ENCODE assay signal across 1 cellular context in the genomic region with DNA sequence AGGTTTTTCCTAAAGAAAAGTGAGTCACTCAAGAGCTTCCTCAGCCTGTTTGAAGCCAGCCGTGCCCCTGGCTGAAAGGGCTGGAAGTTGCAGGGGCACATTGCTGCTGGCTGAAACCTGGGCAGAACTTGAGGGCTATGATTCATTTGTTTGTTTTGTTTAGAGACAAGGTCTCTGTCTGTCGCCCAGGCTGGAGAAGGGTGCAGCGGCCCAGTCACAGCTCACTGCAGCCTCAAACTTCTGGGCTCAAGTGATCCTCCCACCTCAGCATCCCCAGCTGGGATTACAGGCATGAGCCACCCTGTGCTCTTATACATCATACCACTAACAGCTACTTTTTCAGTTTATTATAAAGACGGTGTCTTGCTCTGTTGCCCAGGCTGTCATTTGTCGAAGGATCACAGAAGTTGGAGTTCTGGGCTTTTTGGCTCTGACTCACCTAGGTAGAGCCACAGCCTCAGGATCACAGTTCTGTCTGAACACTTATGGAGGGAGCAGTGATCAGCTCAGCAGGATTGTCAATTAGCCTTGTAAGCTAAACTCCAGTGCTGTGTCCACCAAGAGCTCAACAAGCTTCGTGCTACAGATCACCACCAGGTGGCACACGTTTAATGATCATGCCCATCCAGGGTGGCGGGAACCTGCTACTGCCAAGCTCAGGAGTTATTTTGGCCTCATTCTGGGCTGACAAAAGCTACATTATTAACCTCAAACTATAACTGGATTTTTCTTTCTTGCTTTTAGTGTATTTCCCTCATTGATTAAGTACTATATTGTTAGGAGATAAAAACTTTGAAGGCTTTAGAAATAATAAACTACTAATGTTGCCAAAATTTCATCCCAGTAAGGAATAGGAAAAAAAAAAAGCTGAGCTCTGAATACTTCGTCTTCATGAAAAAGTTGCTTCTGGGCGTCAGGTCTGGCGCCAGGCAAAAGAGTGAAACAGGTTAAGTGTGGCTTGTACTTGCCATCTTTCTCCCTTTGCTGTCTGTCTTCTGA.
A peak's percentile ranks its signal among the peaks of the same experiment; 100 is the strongest.
TF ChIP-seq lines count a peak whose summit lies in the region.

No MANE protein-coding gene starts in this region.

TF ChIP-seq in HepG2, 621 proteins besides CTCF, POLR2A, EP300 and RAD21 (continued from another document and continues in another):
- TF ChIP-seq, protein P1, sequence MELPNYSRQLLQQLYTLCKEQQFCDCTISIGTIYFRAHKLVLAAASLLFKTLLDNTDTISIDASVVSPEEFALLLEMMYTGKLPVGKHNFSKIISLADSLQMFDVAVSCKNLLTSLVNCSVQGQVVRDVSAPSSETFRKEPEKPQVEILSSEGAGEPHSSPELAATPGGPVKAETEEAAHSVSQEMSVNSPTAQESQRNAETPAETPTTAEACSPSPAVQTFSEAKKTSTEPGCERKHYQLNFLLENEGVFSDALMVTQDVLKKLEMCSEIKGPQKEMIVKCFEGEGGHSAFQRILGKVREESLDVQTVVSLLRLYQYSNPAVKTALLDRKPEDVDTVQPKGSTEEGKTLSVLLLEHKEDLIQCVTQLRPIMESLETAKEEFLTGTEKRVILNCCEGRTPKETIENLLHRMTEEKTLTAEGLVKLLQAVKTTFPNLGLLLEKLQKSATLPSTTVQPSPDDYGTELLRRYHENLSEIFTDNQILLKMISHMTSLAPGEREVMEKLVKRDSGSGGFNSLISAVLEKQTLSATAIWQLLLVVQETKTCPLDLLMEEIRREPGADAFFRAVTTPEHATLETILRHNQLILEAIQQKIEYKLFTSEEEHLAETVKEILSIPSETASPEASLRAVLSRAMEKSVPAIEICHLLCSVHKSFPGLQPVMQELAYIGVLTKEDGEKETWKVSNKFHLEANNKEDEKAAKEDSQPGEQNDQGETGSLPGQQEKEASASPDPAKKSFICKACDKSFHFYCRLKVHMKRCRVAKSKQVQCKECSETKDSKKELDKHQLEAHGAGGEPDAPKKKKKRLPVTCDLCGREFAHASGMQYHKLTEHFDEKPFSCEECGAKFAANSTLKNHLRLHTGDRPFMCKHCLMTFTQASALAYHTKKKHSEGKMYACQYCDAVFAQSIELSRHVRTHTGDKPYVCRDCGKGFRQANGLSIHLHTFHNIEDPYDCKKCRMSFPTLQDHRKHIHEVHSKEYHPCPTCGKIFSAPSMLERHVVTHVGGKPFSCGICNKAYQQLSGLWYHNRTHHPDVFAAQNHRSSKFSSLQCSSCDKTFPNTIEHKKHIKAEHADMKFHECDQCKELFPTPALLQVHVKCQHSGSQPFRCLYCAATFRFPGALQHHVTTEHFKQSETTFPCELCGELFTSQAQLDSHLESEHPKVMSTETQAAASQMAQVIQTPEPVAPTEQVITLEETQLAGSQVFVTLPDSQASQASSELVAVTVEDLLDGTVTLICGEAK (IDR thresholded peaks at IDR 0.05): no peak
- TF ChIP-seq, protein P1 (CRISPR knock-in tag; IDR thresholded peaks at IDR 0.05): no peak
- TF ChIP-seq, protein P2, sequence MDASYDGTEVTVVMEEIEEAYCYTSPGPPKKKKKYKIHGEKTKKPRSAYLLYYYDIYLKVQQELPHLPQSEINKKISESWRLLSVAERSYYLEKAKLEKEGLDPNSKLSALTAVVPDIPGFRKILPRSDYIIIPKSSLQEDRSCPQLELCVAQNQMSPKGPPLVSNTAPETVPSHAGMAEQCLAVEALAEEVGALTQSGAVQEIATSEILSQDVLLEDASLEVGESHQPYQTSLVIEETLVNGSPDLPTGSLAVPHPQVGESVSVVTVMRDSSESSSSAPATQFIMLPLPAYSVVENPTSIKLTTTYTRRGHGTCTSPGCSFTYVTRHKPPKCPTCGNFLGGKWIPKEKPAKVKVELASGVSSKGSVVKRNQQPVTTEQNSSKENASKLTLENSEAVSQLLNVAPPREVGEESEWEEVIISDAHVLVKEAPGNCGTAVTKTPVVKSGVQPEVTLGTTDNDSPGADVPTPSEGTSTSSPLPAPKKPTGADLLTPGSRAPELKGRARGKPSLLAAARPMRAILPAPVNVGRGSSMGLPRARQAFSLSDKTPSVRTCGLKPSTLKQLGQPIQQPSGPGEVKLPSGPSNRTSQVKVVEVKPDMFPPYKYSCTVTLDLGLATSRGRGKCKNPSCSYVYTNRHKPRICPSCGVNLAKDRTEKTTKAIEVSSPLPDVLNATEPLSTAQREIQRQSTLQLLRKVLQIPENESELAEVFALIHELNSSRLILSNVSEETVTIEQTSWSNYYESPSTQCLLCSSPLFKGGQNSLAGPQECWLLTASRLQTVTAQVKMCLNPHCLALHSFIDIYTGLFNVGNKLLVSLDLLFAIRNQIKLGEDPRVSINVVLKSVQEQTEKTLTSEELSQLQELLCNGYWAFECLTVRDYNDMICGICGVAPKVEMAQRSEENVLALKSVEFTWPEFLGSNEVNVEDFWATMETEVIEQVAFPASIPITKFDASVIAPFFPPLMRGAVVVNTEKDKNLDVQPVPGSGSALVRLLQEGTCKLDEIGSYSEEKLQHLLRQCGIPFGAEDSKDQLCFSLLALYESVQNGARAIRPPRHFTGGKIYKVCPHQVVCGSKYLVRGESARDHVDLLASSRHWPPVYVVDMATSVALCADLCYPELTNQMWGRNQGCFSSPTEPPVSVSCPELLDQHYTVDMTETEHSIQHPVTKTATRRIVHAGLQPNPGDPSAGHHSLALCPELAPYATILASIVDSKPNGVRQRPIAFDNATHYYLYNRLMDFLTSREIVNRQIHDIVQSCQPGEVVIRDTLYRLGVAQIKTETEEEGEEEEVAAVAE (CRISPR knock-in tag; IDR thresholded peaks at IDR 0.05; ENCODE audit: borderline replicate concordance): 0 out of 2 replicates have a peak, but pooled peaks have one; percentile 34
- TF ChIP-seq ZNF720 (CRISPR knock-in tag; IDR thresholded peaks at IDR 0.05) (no peak), ZNF331 (CRISPR knock-in tag; IDR thresholded peaks at IDR 0.05) (peak; percentile 81), ZNF547 (CRISPR knock-in tag; IDR thresholded peaks at IDR 0.05) (0 out of 2 replicates have a peak, but pooled peaks have one; percentile 46), ZNF782 (CRISPR knock-in tag; IDR thresholded peaks at IDR 0.05; ENCODE audit: borderline replicate concordance) (no peak), KLF16 (CRISPR knock-in tag; IDR thresholded peaks at IDR 0.05) (peak in 1 of 2 experiments; percentile 77; a peak in 2 of 4 replicates), ZMYM4 (CRISPR knock-in tag; IDR thresholded peaks at IDR 0.05) (peak; percentile 41; the same call in 1 of the 2 replicates), TSC22D2 (CRISPR knock-in tag; IDR thresholded peaks at IDR 0.05; ENCODE audit: borderline replicate concordance) (peak; percentile 70; the same call in 1 of the 2 replicates), U2AF2 (IDR thresholded peaks at IDR 0.05; ENCODE audit: low read depth, low read length) (no peak), HNRNPL (IDR thresholded peaks at IDR 0.05; ENCODE audit: low read depth, low read length) (0 out of 2 replicates have a peak, but pooled peaks have one; percentile 21), MXI1 (IDR thresholded peaks at IDR 0.05; ENCODE audit: borderline replicate concordance, low read depth, low read length) (0 out of 3 replicates have a peak, but pooled peaks have one; percentile 7), ZNF468 (CRISPR knock-in tag; IDR thresholded peaks at IDR 0.05) (no peak), ZNF605 (CRISPR knock-in tag; IDR thresholded peaks at IDR 0.05) (peak; percentile 39; the same call in 1 of the 2 replicates), ZNF230 (CRISPR knock-in tag; IDR thresholded peaks at IDR 0.05) (no peak), ZNF556 (CRISPR knock-in tag; IDR thresholded peaks at IDR 0.05; ENCODE audit: borderline replicate concordance) (peak; percentile 24; the same call in 1 of the 2 replicates), ZMYM3 (CRISPR knock-in tag; IDR thresholded peaks at IDR 0.05) (peak; percentile 71; the same call in 1 of the 2 replicates), DPF2 (CRISPR knock-in tag; IDR thresholded peaks at IDR 0.05; ENCODE audit: borderline replicate concordance, low read depth) (0 out of 2 replicates have a peak, but pooled peaks have one; percentile 16)
- TF ChIP-seq, protein P3, sequence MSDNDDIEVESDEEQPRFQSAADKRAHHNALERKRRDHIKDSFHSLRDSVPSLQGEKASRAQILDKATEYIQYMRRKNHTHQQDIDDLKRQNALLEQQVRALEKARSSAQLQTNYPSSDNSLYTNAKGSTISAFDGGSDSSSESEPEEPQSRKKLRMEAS (IDR thresholded peaks at IDR 0.05): peak; percentile 50; the same call in 1 of the 2 replicates
- TF ChIP-seq, protein P4, sequence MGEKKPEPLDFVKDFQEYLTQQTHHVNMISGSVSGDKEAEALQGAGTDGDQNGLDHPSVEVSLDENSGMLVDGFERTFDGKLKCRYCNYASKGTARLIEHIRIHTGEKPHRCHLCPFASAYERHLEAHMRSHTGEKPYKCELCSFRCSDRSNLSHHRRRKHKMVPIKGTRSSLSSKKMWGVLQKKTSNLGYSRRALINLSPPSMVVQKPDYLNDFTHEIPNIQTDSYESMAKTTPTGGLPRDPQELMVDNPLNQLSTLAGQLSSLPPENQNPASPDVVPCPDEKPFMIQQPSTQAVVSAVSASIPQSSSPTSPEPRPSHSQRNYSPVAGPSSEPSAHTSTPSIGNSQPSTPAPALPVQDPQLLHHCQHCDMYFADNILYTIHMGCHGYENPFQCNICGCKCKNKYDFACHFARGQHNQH (CRISPR knock-in tag; IDR thresholded peaks at IDR 0.05): 0 out of 2 replicates have a peak, but pooled peaks have one; percentile 64
- TF ChIP-seq, protein P5, sequence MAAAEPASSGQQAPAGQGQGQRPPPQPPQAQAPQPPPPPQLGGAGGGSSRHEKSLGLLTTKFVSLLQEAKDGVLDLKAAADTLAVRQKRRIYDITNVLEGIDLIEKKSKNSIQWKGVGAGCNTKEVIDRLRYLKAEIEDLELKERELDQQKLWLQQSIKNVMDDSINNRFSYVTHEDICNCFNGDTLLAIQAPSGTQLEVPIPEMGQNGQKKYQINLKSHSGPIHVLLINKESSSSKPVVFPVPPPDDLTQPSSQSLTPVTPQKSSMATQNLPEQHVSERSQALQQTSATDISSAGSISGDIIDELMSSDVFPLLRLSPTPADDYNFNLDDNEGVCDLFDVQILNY (CRISPR knock-in tag; conservative IDR thresholded peaks at IDR 0.05): peak; percentile 90
- TF ChIP-seq, protein P6, sequence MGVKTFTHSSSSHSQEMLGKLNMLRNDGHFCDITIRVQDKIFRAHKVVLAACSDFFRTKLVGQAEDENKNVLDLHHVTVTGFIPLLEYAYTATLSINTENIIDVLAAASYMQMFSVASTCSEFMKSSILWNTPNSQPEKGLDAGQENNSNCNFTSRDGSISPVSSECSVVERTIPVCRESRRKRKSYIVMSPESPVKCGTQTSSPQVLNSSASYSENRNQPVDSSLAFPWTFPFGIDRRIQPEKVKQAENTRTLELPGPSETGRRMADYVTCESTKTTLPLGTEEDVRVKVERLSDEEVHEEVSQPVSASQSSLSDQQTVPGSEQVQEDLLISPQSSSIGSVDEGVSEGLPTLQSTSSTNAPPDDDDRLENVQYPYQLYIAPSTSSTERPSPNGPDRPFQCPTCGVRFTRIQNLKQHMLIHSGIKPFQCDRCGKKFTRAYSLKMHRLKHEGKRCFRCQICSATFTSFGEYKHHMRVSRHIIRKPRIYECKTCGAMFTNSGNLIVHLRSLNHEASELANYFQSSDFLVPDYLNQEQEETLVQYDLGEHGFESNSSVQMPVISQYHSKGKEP (CRISPR knock-in tag; IDR thresholded peaks at IDR 0.05): no peak
- TF ChIP-seq, protein P7, sequence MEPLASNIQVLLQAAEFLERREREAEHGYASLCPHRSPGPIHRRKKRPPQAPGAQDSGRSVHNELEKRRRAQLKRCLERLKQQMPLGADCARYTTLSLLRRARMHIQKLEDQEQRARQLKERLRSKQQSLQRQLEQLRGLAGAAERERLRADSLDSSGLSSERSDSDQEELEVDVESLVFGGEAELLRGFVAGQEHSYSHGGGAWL (CRISPR knock-in tag; IDR thresholded peaks at IDR 0.05): no peak
- TF ChIP-seq, protein P8, sequence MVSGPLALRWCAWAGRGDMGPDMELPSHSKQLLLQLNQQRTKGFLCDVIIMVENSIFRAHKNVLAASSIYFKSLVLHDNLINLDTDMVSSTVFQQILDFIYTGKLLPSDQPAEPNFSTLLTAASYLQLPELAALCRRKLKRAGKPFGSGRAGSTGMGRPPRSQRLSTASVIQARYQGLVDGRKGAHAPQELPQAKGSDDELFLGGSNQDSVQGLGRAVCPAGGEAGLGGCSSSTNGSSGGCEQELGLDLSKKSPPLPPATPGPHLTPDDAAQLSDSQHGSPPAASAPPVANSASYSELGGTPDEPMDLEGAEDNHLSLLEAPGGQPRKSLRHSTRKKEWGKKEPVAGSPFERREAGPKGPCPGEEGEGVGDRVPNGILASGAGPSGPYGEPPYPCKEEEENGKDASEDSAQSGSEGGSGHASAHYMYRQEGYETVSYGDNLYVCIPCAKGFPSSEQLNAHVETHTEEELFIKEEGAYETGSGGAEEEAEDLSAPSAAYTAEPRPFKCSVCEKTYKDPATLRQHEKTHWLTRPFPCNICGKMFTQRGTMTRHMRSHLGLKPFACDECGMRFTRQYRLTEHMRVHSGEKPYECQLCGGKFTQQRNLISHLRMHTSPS (CRISPR knock-in tag; IDR thresholded peaks at IDR 0.05; ENCODE audit: low read depth): peak; percentile 47; the same call in 1 of the 2 replicates
- TF ChIP-seq, protein P9, sequence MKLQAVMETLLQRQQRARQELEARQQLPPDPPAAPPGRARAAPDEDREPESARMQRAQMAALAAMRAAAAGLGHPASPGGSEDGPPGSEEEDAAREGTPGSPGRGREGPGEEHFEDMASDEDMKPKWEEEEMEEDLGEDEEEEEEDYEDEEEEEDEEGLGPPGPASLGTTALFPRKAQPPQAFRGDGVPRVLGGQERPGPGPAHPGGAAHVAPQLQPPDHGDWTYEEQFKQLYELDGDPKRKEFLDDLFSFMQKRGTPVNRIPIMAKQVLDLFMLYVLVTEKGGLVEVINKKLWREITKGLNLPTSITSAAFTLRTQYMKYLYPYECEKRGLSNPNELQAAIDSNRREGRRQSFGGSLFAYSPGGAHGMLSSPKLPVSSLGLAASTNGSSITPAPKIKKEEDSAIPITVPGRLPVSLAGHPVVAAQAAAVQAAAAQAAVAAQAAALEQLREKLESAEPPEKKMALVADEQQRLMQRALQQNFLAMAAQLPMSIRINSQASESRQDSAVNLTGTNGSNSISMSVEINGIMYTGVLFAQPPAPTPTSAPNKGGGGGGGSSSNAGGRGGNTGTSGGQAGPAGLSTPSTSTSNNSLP (IDR thresholded peaks at IDR 0.05; ENCODE audit: low read depth, low read length): peak; percentile 85
